Comparison of ENCODE assay signal across 18 cellular contexts in genomic region chr3:178822722-178823121, GRCh38.
DNase-seq lines count a peak whose midpoint lies in the region; ATAC-seq and TF ChIP-seq lines count a peak whose summit lies in the region.
"Had no signal": no experiment of that assay in that cellular context is flagged by ENCODE, and none has a peak within 500 bp of the region (broad histone marks: within the 10 kb centered on the region; RNA-seq: fewer than 3 reads in every experiment).

No MANE protein-coding gene starts in this region.

- no peaks in the 10 kb centered on the region for H3K4me1 Mint-ChIP-seq in activated T-helper 17 cell treated with anti-CD3 and anti-CD28 coated beads, Interleukin-2, amount 50 U/mL, for 72 hours
- no peaks in the 10 kb centered on the region for H3K4me1 Mint-ChIP-seq in activated T-helper 2 cell treated with anti-CD3 and anti-CD28 coated beads, Interferon-gamma antibody, Interleukin-2, Interleukin-4, amounts not matched to agents 10 μg/mL and 5 μg/mL and 100 μg/mL, durations not matched to agents 14 hours and 24 hours and 36 hours (ENCODE audit: low read depth)
- H3K4me1 Mint-ChIP-seq: CD14-positive monocyte had no signal

- ATAC-seq in heart left ventricle (no peak), right cardiac atrium (no peak)
- ATAC-seq in activated T-helper 17 cell treated with anti-CD3 and anti-CD28 coated beads, Interleukin-2, amount 50 U/mL, for 72 hours (replicated peaks), result no peak

- H3K36me3 ChIP-seq in heart left ventricle, result no peaks in the 10 kb centered on the region
- no peaks in the 10 kb centered on the region for H3K36me3 ChIP-seq in esophagus squamous epithelium
- H3K36me3 ChIP-seq in ovary, result no peaks in the 10 kb centered on the region
- H3K36me3 ChIP-seq in tibial artery, result no peaks in the 10 kb centered on the region
- H3K36me3 ChIP-seq: MG63, Peyer's patch, SJSA1 had no signal

- intact Hi-C loops in heart left ventricle (cut with DNase I), result no loop called here
- intact Hi-C loops in right cardiac atrium (cut with DNase I), result no loop called here
- intact Hi-C loops in esophagus squamous epithelium (cut with DNase I), result no loop called here
- intact Hi-C loops in ovary (cut with DNase I), result loop anchor here in 1 of 4 donors (10.0 kb wide), 1 partner anchor 868 kb away; no protein-coding TSS in a partner anchor
- intact Hi-C loops in tibial artery (cut with DNase I; ENCODE audit: low total_unique reads), result no loop called here
- intact Hi-C loops in activated T-helper 2 cell treated with anti-CD3 and anti-CD28 coated beads, Interferon-gamma antibody, Interleukin-2, Interleukin-4, amounts not matched to agents 10 μg/mL and 5 μg/mL and 100 μg/mL, durations not matched to agents 14 hours and 24 hours and 36 hours (cut with micrococcal nuclease), result no loop called here

- peak overlapping the region in 10 of 12 donors; percentile 12 to 74 (median 54) for H3K27ac ChIP-seq in heart left ventricle
- no peak overlapping the region for H3K27ac ChIP-seq in right cardiac atrium (ENCODE audit: low read length)
- H3K27ac ChIP-seq in esophagus squamous epithelium, result peak overlapping the region in 3 of 4 donors; percentile 19 to 72 (median 71)
- H3K27ac ChIP-seq in ovary, result peak overlapping the region; percentile 59 to 68
- peak overlapping the region; percentile 46 to 56 for H3K27ac ChIP-seq in tibial artery
- H3K27ac ChIP-seq: SJSA1 had no signal

- no peaks in the 10 kb centered on the region for H3K27me3 ChIP-seq in heart left ventricle
- H3K27me3 ChIP-seq in right cardiac atrium (ENCODE audit: control insufficient read depth, insufficient read depth), result no peaks in the 10 kb centered on the region
- H3K27me3 ChIP-seq in esophagus squamous epithelium, result no peaks in the 10 kb centered on the region
- H3K27me3 ChIP-seq in ovary, result no peaks in the 10 kb centered on the region
- no peaks in the 10 kb centered on the region for H3K27me3 ChIP-seq in tibial artery
- H3K27me3 ChIP-seq: MG63, Peyer's patch, SJSA1 had no signal

- H3K9me3 ChIP-seq in heart left ventricle, result no peaks in the 10 kb centered on the region
- no peaks in the 10 kb centered on the region for H3K9me3 ChIP-seq in right cardiac atrium (ENCODE audit: control insufficient read depth, low read length)
- H3K9me3 ChIP-seq in esophagus squamous epithelium, result no peaks in the 10 kb centered on the region
- no peaks in the 10 kb centered on the region for H3K9me3 ChIP-seq in ovary
- no peaks in the 10 kb centered on the region for H3K9me3 ChIP-seq in tibial artery
- H3K9me3 ChIP-seq: MG63, Peyer's patch, SJSA1 had no signal

- DNase-seq in heart left ventricle (no peak), right cardiac atrium (no peak), esophagus squamous epithelium (lab: John Stamatoyannopoulos, UW) (no peak), ovary (no peak), tibial artery (no peak), AG20443 (ENCODE audit: low spot score) (no peak)
- no peak for DNase-seq in activated T-helper 2 cell treated with anti-CD3 and anti-CD28 coated beads, Interferon-gamma antibody, Interleukin-2, Interleukin-4, amounts not matched to agents 10 μg/mL and 5 μg/mL and 100 μg/mL, durations not matched to agents 14 hours and 24 hours and 36 hours (ENCODE audit: low spot score)
- DNase-seq: EL, GF-D8, MG63, NCI-H1694 treated with DMSO at 0.1 percent for 48 hours, NCI-H2081 treated with DMSO at 0.1 percent for 48 hours, NCI-H2171 treated with DMSO at 0.1 percent for 48 hours, NCI-H524 treated with DMSO at 0.1 percent for 48 hours, Peyer's patch had no signal

- H3K4me3 Mint-ChIP-seq in activated T-helper 17 cell treated with anti-CD3 and anti-CD28 coated beads, Interleukin-2, amount 50 U/mL, for 72 hours, result no peak overlapping the region
- H3K4me3 Mint-ChIP-seq in activated T-helper 2 cell treated with anti-CD3 and anti-CD28 coated beads, Interferon-gamma antibody, Interleukin-2, Interleukin-4, amounts not matched to agents 10 μg/mL and 5 μg/mL and 100 μg/mL, durations not matched to agents 14 hours and 24 hours and 36 hours (ENCODE audit: low read depth), result no peak overlapping the region
- H3K4me3 Mint-ChIP-seq: CD14-positive monocyte had no signal

- peaks cover 10% of the 10 kb centered on the region for H3K27me3 Mint-ChIP-seq in activated T-helper 17 cell treated with anti-CD3 and anti-CD28 coated beads, Interleukin-2, amount 50 U/mL, for 72 hours
- H3K27me3 Mint-ChIP-seq in activated T-helper 2 cell treated with anti-CD3 and anti-CD28 coated beads, Interferon-gamma antibody, Interleukin-2, Interleukin-4, amounts not matched to agents 10 μg/mL and 5 μg/mL and 100 μg/mL, durations not matched to agents 14 hours and 24 hours and 36 hours (ENCODE audit: low read depth), result no peaks in the 10 kb centered on the region

- no peak for TF ChIP-seq CTCF in heart left ventricle (IDR thresholded peaks at IDR 0.05)
- TF ChIP-seq CTCF in esophagus squamous epithelium (IDR thresholded peaks at IDR 0.05), result no peak
- TF ChIP-seq CTCF in ovary (IDR thresholded peaks at IDR 0.05), result no peak
- no peak for TF ChIP-seq CTCF in tibial artery (IDR thresholded peaks at IDR 0.05)

- H3K4me3 ChIP-seq in heart left ventricle, result no peak overlapping the region
- no peak overlapping the region for H3K4me3 ChIP-seq in right cardiac atrium (ENCODE audit: low read length)
- no peak overlapping the region for H3K4me3 ChIP-seq in esophagus squamous epithelium
- no peak overlapping the region for H3K4me3 ChIP-seq in ovary
- no peak overlapping the region for H3K4me3 ChIP-seq in tibial artery
- H3K4me3 ChIP-seq: MG63, Peyer's patch, SJSA1 had no signal

- H3K36me3 Mint-ChIP-seq in activated T-helper 17 cell treated with anti-CD3 and anti-CD28 coated beads, Interleukin-2, amount 50 U/mL, for 72 hours (ENCODE audit: low read depth), result no peaks in the 10 kb centered on the region
- no peaks in the 10 kb centered on the region for H3K36me3 Mint-ChIP-seq in activated T-helper 2 cell treated with anti-CD3 and anti-CD28 coated beads, Interferon-gamma antibody, Interleukin-2, Interleukin-4, amounts not matched to agents 10 μg/mL and 5 μg/mL and 100 μg/mL, durations not matched to agents 14 hours and 24 hours and 36 hours (ENCODE audit: low read depth)
- H3K36me3 Mint-ChIP-seq: CD14-positive monocyte had no signal

- peaks cover 0 to 25% (median 13%) of the 10 kb centered on the region in 12 donors for H3K4me1 ChIP-seq in heart left ventricle
- H3K4me1 ChIP-seq in right cardiac atrium (ENCODE audit: control insufficient read depth, insufficient read depth, low read length), result peaks cover 1% of the 10 kb centered on the region
- H3K4me1 ChIP-seq in esophagus squamous epithelium, result no peaks in the 10 kb centered on the region
- H3K4me1 ChIP-seq in ovary (ENCODE audit: insufficient read depth), result peaks cover 5% of the 10 kb centered on the region
- H3K4me1 ChIP-seq in tibial artery, result peaks cover 0 to 24% (median 3%) of the 10 kb centered on the region in 4 donors
- H3K4me1 ChIP-seq: Peyer's patch, SJSA1 had no signal

- no peak overlapping the region for H3K27ac Mint-ChIP-seq in activated T-helper 17 cell treated with anti-CD3 and anti-CD28 coated beads, Interleukin-2, amount 50 U/mL, for 72 hours
- H3K27ac Mint-ChIP-seq in activated T-helper 2 cell treated with anti-CD3 and anti-CD28 coated beads, Interferon-gamma antibody, Interleukin-2, Interleukin-4, amounts not matched to agents 10 μg/mL and 5 μg/mL and 100 μg/mL, durations not matched to agents 14 hours and 24 hours and 36 hours, result no peak overlapping the region
- H3K27ac Mint-ChIP-seq: CD14-positive monocyte had no signal

- no peaks in the 10 kb centered on the region for H3K9me3 Mint-ChIP-seq in activated T-helper 17 cell treated with anti-CD3 and anti-CD28 coated beads, Interleukin-2, amount 50 U/mL, for 72 hours
- H3K9me3 Mint-ChIP-seq in activated T-helper 2 cell treated with anti-CD3 and anti-CD28 coated beads, Interferon-gamma antibody, Interleukin-2, Interleukin-4, amounts not matched to agents 10 μg/mL and 5 μg/mL and 100 μg/mL, durations not matched to agents 14 hours and 24 hours and 36 hours, result no peaks in the 10 kb centered on the region

- no peak for TF ChIP-seq EP300 in ovary (IDR thresholded peaks at IDR 0.05)

- no peak for TF ChIP-seq POLR2A in heart left ventricle (IDR thresholded peaks at IDR 0.05)
- no peak for TF ChIP-seq POLR2A in esophagus squamous epithelium (IDR thresholded peaks at IDR 0.05)
- TF ChIP-seq POLR2A in ovary (IDR thresholded peaks at IDR 0.05), result no peak

- WGBS in heart left ventricle, 4 donors, result 55 to 78% (median 65%) methylated on average over 2 of the region's 2 CpGs
- 47% methylated on average over 2 of the region's 2 CpGs for WGBS in right cardiac atrium
- whole genome bisulfite sequencing in esophagus squamous epithelium, 2 donors, result 51 to 73% methylated on average over 2 of the region's 2 CpGs
- 10 to 39% (median 39%) methylated on average over 2 of the region's 2 CpGs for WGBS in ovary, 3 donors
